Comparison of ENCODE assay signal across 18 cellular contexts in the genomic region with DNA sequence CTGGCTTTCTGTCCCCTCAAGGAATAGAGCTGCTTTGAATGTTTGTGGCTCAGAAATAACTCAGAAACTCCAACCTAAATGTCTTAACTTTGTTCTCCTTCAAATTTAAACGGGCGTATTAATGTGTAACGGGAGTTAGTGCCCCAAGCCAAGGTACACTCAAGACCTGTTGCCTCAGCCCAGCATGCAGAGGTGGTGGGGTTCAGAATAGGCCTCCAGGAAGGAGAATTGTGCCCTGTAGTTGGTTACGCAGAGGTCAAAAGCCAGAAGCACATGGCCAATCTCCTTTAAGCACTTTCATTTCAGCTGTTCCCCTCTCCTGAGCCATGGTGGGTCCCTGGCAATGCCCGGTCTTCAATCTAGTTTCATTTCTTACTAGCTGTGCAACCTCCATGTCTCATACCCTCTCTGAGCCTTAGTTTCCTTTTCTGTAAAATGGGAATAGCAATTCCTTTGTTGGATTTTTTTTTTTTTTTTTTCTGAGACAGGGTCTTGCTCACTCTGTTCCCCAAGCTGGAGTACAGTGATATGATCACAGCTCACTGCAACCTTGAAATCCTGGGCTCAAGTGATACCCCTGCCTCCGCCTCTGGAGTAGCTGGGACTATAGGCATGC.
"Had no signal": no experiment of that assay in that cellular context is flagged by ENCODE, and none has a peak within 500 bp of the region (broad histone marks: within the 10 kb centered on the region; RNA-seq: fewer than 3 reads in every experiment).

No MANE protein-coding gene starts in this region.

- ATAC-seq: activated CD8-positive, alpha-beta T cell treated with anti-CD3 and anti-CD28 coated beads for 36 hours; activated T-cell treated with anti-CD3 and anti-CD28 coated beads, Interleukin-2, amount 50 U/mL, for 4 hours; body of pancreas; pancreas; stimulated activated naive B cell treated with anti-CD40 and anti-IgM and Interleukin-4, amounts not matched to agents 10 μg/mL and 1 μg/mL and 100 μg/mL, for 72 hours; WTC11 had no signal

- H3K36me3 ChIP-seq: pancreas had no signal

- H3K4me3 Mint-ChIP-seq: activated CD8-positive, alpha-beta T cell treated with anti-CD3 and anti-CD28 coated beads for 36 hours; activated naive CD8-positive, alpha-beta T cell; activated T-cell treated with anti-CD3 and anti-CD28 coated beads, Interleukin-2, amount 50 U/mL, for 4 hours; mesothelial cell of epicardium; stimulated activated naive B cell treated with anti-CD40 and anti-IgM and Interleukin-4, amounts not matched to agents 10 μg/mL and 1 μg/mL and 100 μg/mL, for 72 hours; WTC11 had no signal

- H3K4me3 ChIP-seq: body of pancreas, pancreas, tibial nerve, vagina had no signal

- DNase-seq: activated CD4-positive, alpha-beta T cell treated with anti-CD3 and anti-CD28 coated beads for 4 hours; activated CD8-positive, alpha-beta T cell treated with anti-CD3 and anti-CD28 coated beads for 36 hours; activated gamma-delta T cell; activated T-cell treated with anti-CD3 and anti-CD28 coated beads, Interleukin-2, amount 50 U/mL, for 4 hours; amygdala; body of pancreas; caudate nucleus; hypothalamus; kidney glomerular epithelial cell; pancreas; stimulated activated CD4-positive, alpha-beta T cell treated with anti-CD3 and anti-CD28 coated beads, Interleukin-4, amount 100 ng/mL, for 1 hour; stimulated activated naive B cell treated with anti-CD40 and anti-IgM and Interleukin-4, amounts not matched to agents 10 μg/mL and 1 μg/mL and 100 μg/mL, for 72 hours; substantia nigra had no signal

- H3K27ac Mint-ChIP-seq: activated CD8-positive, alpha-beta T cell treated with anti-CD3 and anti-CD28 coated beads for 36 hours; activated naive CD8-positive, alpha-beta T cell; mesothelial cell of epicardium; stimulated activated naive B cell treated with anti-CD40 and anti-IgM and Interleukin-4, amounts not matched to agents 10 μg/mL and 1 μg/mL and 100 μg/mL, for 72 hours had no signal

- H3K9me3 Mint-ChIP-seq: activated CD8-positive, alpha-beta T cell treated with anti-CD3 and anti-CD28 coated beads for 36 hours; activated T-cell treated with anti-CD3 and anti-CD28 coated beads, Interleukin-2, amount 50 U/mL, for 4 hours; mesothelial cell of epicardium; stimulated activated naive B cell treated with anti-CD40 and anti-IgM and Interleukin-4, amounts not matched to agents 10 μg/mL and 1 μg/mL and 100 μg/mL, for 72 hours; WTC11 had no signal

- H3K27ac ChIP-seq: body of pancreas, pancreas, tibial nerve, vagina had no signal

- H3K27me3 ChIP-seq: body of pancreas, pancreas, tibial nerve, vagina had no signal

- H3K4me1 ChIP-seq: pancreas had no signal

- H3K9me3 ChIP-seq: body of pancreas, pancreas, tibial nerve, vagina had no signal

- H3K36me3 Mint-ChIP-seq: activated naive CD8-positive, alpha-beta T cell; mesothelial cell of epicardium had no signal
